23 cellular contexts compared by ENCODE assay signal in the genomic region with DNA sequence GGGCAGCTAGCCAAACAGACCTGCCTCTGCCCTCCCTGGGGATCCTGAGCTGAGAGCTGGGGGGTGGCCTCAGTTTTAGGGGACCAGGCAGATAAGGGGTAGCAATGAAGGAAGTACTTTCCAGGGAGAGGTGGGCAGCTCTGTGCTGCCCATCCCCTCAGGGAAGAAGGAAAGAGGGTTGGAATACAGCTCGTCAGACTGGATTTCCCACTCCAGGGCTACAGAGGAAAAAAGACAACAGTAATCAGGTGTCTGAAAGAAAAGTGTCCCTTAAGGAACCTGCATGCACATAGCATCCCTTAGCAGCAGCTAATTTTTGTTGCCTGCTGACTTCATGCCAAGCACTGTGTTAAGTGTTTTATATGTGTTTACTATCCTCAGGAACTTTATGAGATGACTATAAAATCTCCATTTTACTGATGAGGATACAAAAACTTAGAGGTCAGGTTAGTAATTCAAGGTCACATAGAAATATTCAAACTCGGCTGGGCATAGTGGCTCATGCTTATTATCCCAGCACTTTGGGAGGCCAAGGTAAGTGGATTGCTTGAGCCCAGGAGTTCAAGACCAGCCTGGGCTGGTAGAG. TPM values are rescaled to one million over a fixed set of nuclear protein-coding genes. Genes with fewer than 3 reads are reported as not detected.
DNase-seq lines count a peak whose midpoint lies in the region; ATAC-seq and TF ChIP-seq lines count a peak whose summit lies in the region.
"Had no signal": no experiment of that assay in that cellular context is flagged by ENCODE, and none has a peak within 500 bp of the region (broad histone marks: within the 10 kb centered on the region; RNA-seq: fewer than 3 reads in every experiment).

No MANE protein-coding gene starts in this region.

- H3K9me3 ChIP-seq in breast epithelium (no peaks in the 10 kb centered on the region), mammary epithelial cell (replicated peaks; ENCODE audit: insufficient read depth, low read length) (no peaks in the 10 kb centered on the region), PC-3 (ENCODE audit: low read length) (no peaks in the 10 kb centered on the region)
- H3K9me3 ChIP-seq: A549, pancreas, right lobe of liver, upper lobe of left lung had no signal

- H3K79me2 ChIP-seq in mammary epithelial cell (ENCODE audit: insufficient read depth, low read length) (peaks cover 15% of the 10 kb centered on the region), PC-3 (ENCODE audit: low read length) (peaks cover 15% of the 10 kb centered on the region)

- DNase-seq in breast epithelium (ENCODE audit: low spot score in 2 of 2) (no peak), mammary epithelial cell (no peak), PC-3 (peak; percentile 46), left colon (peak in 1 of 2 donors; percentile 24), KG1 (lab: John Stamatoyannopoulos, UW) (no peak)
- DNase-seq in stimulated activated CD8-positive, alpha-beta memory T cell treated with anti-CD3 and anti-CD28 coated beads, Interleukin-4, amount 100 ng/mL, for 48 hours = no peak
- DNase-seq: activated naive CD4-positive, alpha-beta T cell treated with anti-CD3 and anti-CD28 coated beads, Interleukin-2, amount 50 U/mL, for 16 hours; amygdala; DMS79 treated with DMSO at 0.1 percent for 48 hours; hypothalamus; left ventricle myocardium superior; midbrain; NCI-H1694; NCI-H748 treated with DMSO at 0.1 percent for 48 hours; pancreas; right lobe of liver; upper lobe of left lung had no signal

- CTCF ChIA-PET in mammary epithelial cell (lab: Charles Lee; ENCODE audit: low non-redundant PET) (interaction anchor here (0.6 kb wide), 1 partner anchor 29 kb away, joined by 4 read pairs; no protein-coding TSS in a partner anchor), PC-3 (lab: Charles Lee) (interaction anchor here (0.7 to 1.2 kb wide), 2 partner anchors 47 to 192 kb away, joined by 3 read pairs; no protein-coding TSS in a partner anchor)

- dilution Hi-C loops in mammary epithelial cell (cut with HindIII; ENCODE audit: low sequenced_read_pairs) = no loop called here

- no peak overlapping the region for H3K4me2 ChIP-seq in mammary epithelial cell (ENCODE audit: insufficient read depth, low read depth, low read length)
- 0 out of 2 replicates have a peak overlapping the region, but pooled peaks have one; percentile 20 for H3K4me2 ChIP-seq in PC-3 (ENCODE audit: low read length)
- H3K4me2 ChIP-seq: A549 had no signal

- H4K20me1 ChIP-seq in mammary epithelial cell (ENCODE audit: insufficient read depth, low read length) = no peaks in the 10 kb centered on the region
- no peaks in the 10 kb centered on the region for H4K20me1 ChIP-seq in PC-3 (ENCODE audit: low read length)

- H3K36me3 ChIP-seq in breast epithelium (no peaks in the 10 kb centered on the region), mammary epithelial cell (ENCODE audit: insufficient read depth, low read length) (peaks cover 3% of the 10 kb centered on the region), PC-3 (ENCODE audit: low read depth, low read length) (no peaks in the 10 kb centered on the region; the same call in 1 of the 2 replicates)
- H3K36me3 ChIP-seq: pancreas, right lobe of liver had no signal

- ATAC-seq in PC-3 (peak; percentile 7), left colon (peak; percentile 63), GM18520 (IDR thresholded peaks at IDR 0.05; ENCODE audit: unreplicated experiment) (no peak), GM19324 (IDR thresholded peaks at IDR 0.05; ENCODE audit: low FRiP score, unreplicated experiment) (no peak)
- ATAC-seq: A549; left ventricle myocardium superior; natural killer cell treated with Interleukin-12 subunit alpha and Interleukin-12 subunit beta and Interleukin-15 and Interleukin-18, amount 100 ng/mL, for 72 hours; pancreas; right lobe of liver; SK-N-SH treated with all-trans-retinoic acid at 6 μM for 48 hours had no signal

- H3K27me3 ChIP-seq in breast epithelium (no peaks in the 10 kb centered on the region), mammary epithelial cell (ENCODE audit: insufficient read depth, low read length) (no peaks in the 10 kb centered on the region), PC-3 (ENCODE audit: low read length) (no peaks in the 10 kb centered on the region)
- H3K27me3 ChIP-seq: pancreas, right lobe of liver, upper lobe of left lung had no signal

- H3K27ac ChIP-seq in breast epithelium (peak overlapping the region; percentile 84 to 85), mammary epithelial cell (ENCODE audit: insufficient read depth, low read depth, low read length) (no peak overlapping the region), PC-3 (ENCODE audit: low read length) (no peak overlapping the region)
- H3K27ac ChIP-seq: A549, coronary artery, pancreas, right lobe of liver, upper lobe of left lung had no signal

- H2AFZ ChIP-seq in mammary epithelial cell (ENCODE audit: low read depth, low read length) (no peak overlapping the region), PC-3 (ENCODE audit: low read length) (no peak overlapping the region)

- in situ Hi-C loops in mammary epithelial cell (cut with MboI; ENCODE audit: low sequenced_read_pairs in 2 of 2) = no loop called here

- POLR2A ChIA-PET in PC-3 (lab: Charles Lee; ENCODE audit: unreplicated experiment) = interaction anchor here (0.6 kb wide), 1 partner anchor 32 kb away, joined by 3 read pairs; no protein-coding TSS in a partner anchor

- BruUV-seq in mammary epithelial cell (replicated peaks; lab: Mats Ljungman, UMichigan) = no TSS peak
- BruUV-seq in PC-3 (replicated peaks; lab: Mats Ljungman, UMichigan) = no TSS peak

- 73% methylated on average over 2 of the region's 2 CpGs for WGBS in mammary epithelial cell (ENCODE audit: low coverage, missing lambda C conversion rate)

- H3K4me1 ChIP-seq in breast epithelium (peaks cover 8 to 16% of the 10 kb centered on the region in 2 donors), mammary epithelial cell (ENCODE audit: insufficient read depth, low read length) (peaks cover 19% of the 10 kb centered on the region), PC-3 (ENCODE audit: insufficient read depth, low read length) (peaks cover 30% of the 10 kb centered on the region)

- H3K9ac ChIP-seq in mammary epithelial cell (ENCODE audit: insufficient read depth, low read length) = no peak overlapping the region
- no peak overlapping the region for H3K9ac ChIP-seq in PC-3 (ENCODE audit: low read length)

- H3F3A ChIP-seq in PC-3 (ENCODE audit: low read length, unreplicated experiment) = peaks cover 4% of the 10 kb centered on the region

- intact Hi-C loops in breast epithelium (cut with DNase I; ENCODE audit: low total_unique reads) = no loop called here
- intact Hi-C loops in mammary epithelial cell (cut with micrococcal nuclease) = no loop called here
- intact Hi-C loops in PC-3 (cut with micrococcal nuclease) = loop anchor here (1.0 kb wide), 1 partner anchor 21 kb away; no protein-coding TSS in a partner anchor
- intact Hi-C loops in left colon (cut with DNase I, micrococcal nuclease) = no loop called here

- H3K4me3 ChIP-seq in breast epithelium = no peak overlapping the region
- no peak overlapping the region for H3K4me3 ChIP-seq in mammary epithelial cell (replicated peaks in 1 of 3; ENCODE audit: insufficient read depth in 1 of 3, low read depth in 2 of 3, low read length in 3 of 3)
- no peak overlapping the region for H3K4me3 ChIP-seq in PC-3 (ENCODE audit: low read length)
- H3K4me3 ChIP-seq: A549, coronary artery, pancreas, right lobe of liver, upper lobe of left lung had no signal

- TF ChIP-seq POLR2A in breast epithelium (IDR thresholded peaks at IDR 0.05) = no peak

- no peak for TF ChIP-seq CTCF in breast epithelium (IDR thresholded peaks at IDR 0.05)
- no peak for TF ChIP-seq CTCF in mammary epithelial cell (conservative IDR thresholded peaks at IDR 0.05 in 1 of 2, IDR thresholded peaks at IDR 0.05 in 1 of 2; ENCODE audit: extremely low read depth in 1 of 2, insufficient read depth in 1 of 2, low read depth in 1 of 2, low read length in 2 of 2)
- TF ChIP-seq CTCF in PC-3 (conservative IDR thresholded peaks at IDR 0.05; ENCODE audit: low read depth, low read length) = no peak

- H3K9me2 ChIP-seq in PC-3 (replicated peaks; ENCODE audit: low read length) = no peaks in the 10 kb centered on the region

RNA-seq across cellular contexts. Expression of a gene that starts 3.2 kb away (rescaled TPM):
- total RNA-seq in breast epithelium = 10 to 100 TPM; 38.6 to 48.6 (median 44.6) TPM
- 10 to 100 TPM; 22.2 to 43.2 TPM for total RNA-seq in mammary epithelial cell
- polyA plus RNA-seq in mammary epithelial cell = 53.1 TPM
- polyA minus RNA-seq in mammary epithelial cell = 15.8 TPM
- 151 and 195 TPM in 2 replicates for total RNA-seq in PC-3 (2014; rRNA removed)
- 10 to 100 TPM; 23.6 to 30.4 TPM for total RNA-seq in left colon

RNA-seq across cellular contexts. Expression of a gene that starts 21.8 kb away (rescaled TPM):
- total RNA-seq in breast epithelium = 10 to 100 TPM in 1 of 3 donors, 1 to 10 TPM in 2; 8.0 to 13.1 (median 9.2) TPM
- total RNA-seq in mammary epithelial cell = 10 to 100 TPM; 38.5 to 45.5 TPM
- 25.8 TPM for polyA plus RNA-seq in mammary epithelial cell
- polyA minus RNA-seq in mammary epithelial cell = 15.7 TPM
- total RNA-seq in PC-3 (2014; rRNA removed) = 35.8 and 50.9 TPM in 2 replicates
- 1 to 10 TPM; 3.1 to 3.2 TPM for total RNA-seq in left colon

RNA-seq across cellular contexts. Expression of a gene that starts 36.7 kb away (rescaled TPM):
- total RNA-seq in breast epithelium = 10 to 100 TPM in 2 of 3 donors, 1 to 10 TPM in 1; 6.1 to 46.5 (median 37.3) TPM
- 1 to 10 TPM; 1.2 TPM for total RNA-seq in mammary epithelial cell
- 0.52 TPM for polyA plus RNA-seq in mammary epithelial cell
- polyA minus RNA-seq in mammary epithelial cell = 8.9 TPM
- total RNA-seq in PC-3 (2014; rRNA removed) = 40.6 and 51.0 TPM in 2 replicates
- 10 to 100 TPM; 55.4 to 69.3 TPM for total RNA-seq in left colon

RNA-seq across cellular contexts. Expression of a gene that starts 37.5 kb away (rescaled TPM):
- 100 to 1,000 TPM; 190 to 268 (median 222) TPM for total RNA-seq in breast epithelium
- 100 to 1,000 TPM; 142 to 269 TPM for total RNA-seq in mammary epithelial cell
- 382 TPM for polyA plus RNA-seq in mammary epithelial cell
- polyA minus RNA-seq in mammary epithelial cell = 123 TPM
- 361 and 374 TPM in 2 replicates for total RNA-seq in PC-3 (2014; rRNA removed)
- total RNA-seq in left colon = 100 to 1,000 TPM; 310 to 381 TPM

RNA-seq across cellular contexts. Expression of a gene that starts 37.8 kb away (rescaled TPM):
- total RNA-seq in breast epithelium (10 to 100 TPM; 23.5 to 28.4 (median 24.6) TPM), mammary epithelial cell (10 to 100 TPM; 13.7 to 20.5 TPM), PC-3 (2014; rRNA removed) (23.8 and 28.0 TPM in 2 replicates), left colon (10 to 100 TPM; 16.7 to 19.7 TPM)
- 16.8 TPM for polyA plus RNA-seq in mammary epithelial cell
- 26.4 TPM for polyA minus RNA-seq in mammary epithelial cell

Comparison
In these comparisons a context has a peak if more than half of its experiments do, and no peak if none do; other contexts are left out.
1. H3K27ac ChIP-seq: peak in breast epithelium (2 of 2); none in mammary epithelial cell (single experiment) and PC-3 (single experiment).
2. ATAC-seq: peak in PC-3 (single experiment) and left colon (single experiment); none in GM18520 (single experiment) and GM19324 (single experiment).